Comparison of ENCODE assay signal across 11 cellular contexts in genomic region chr7:5491251-5492044, GRCh38. TPM values are rescaled to one million over a fixed set of nuclear protein-coding genes. Genes with fewer than 3 reads are reported as not detected.
DNase-seq lines count a peak whose midpoint lies in the region; ATAC-seq, FAIRE-seq and TF ChIP-seq lines count a peak whose summit lies in the region.
"Had no signal": no experiment of that assay in that cellular context is flagged by ENCODE, and none has a peak within 500 bp of the region (broad histone marks: within the 10 kb centered on the region; RNA-seq: fewer than 3 reads in every experiment).

No MANE protein-coding gene starts in this region.

- no peak for ATAC-seq in WTC11
- no peak for ATAC-seq in GM21390 (IDR thresholded peaks at IDR 0.05; ENCODE audit: unreplicated experiment)
- no peak for ATAC-seq in GM21360 (IDR thresholded peaks at IDR 0.05; ENCODE audit: unreplicated experiment)

- no peak overlapping the region for H3K4me3 Mint-ChIP-seq in WTC11

- no peak for TF ChIP-seq CTCF in WTC11 (IDR thresholded peaks at IDR 0.05)

- FAIRE-seq in GM12891 (lab: Jason Lieb, UNC) = no peak

- peaks cover 12% of the 10 kb centered on the region for H3K36me3 Mint-ChIP-seq in WTC11

- DNase-seq in COR-L47 (lab: John Stamatoyannopoulos, UW) = peak; percentile 93
- DNase-seq in NCI-H2081 (lab: John Stamatoyannopoulos, UW) = peak; percentile 73 to 90
- DNase-seq in WTC11 (ENCODE audit: low spot score) = no peak
- DNase-seq in myocyte (ENCODE audit: low read depth) = peak; percentile 90
- DNase-seq in GM12891 (ENCODE audit: insufficient read length, low spot score) = no peak
- DNase-seq in activated CD4-positive, alpha-beta T cell treated with anti-CD3 and anti-CD28 coated beads, Interleukin-2, amount 50 U/mL, for 48 hours = no peak
- DNase-seq: activated CD4-positive, CD25-positive, alpha-beta regulatory T cell treated with anti-CD3 and anti-CD28 coated beads, Interleukin-2, amount 50 U/mL, for 72 hours; activated T-cell treated with anti-CD3 and anti-CD28 coated beads, Interleukin-2, amount 50 U/mL, for 1 hour; NCI-H526 treated with DMSO at 0.1 percent for 48 hours had no signal

- POLR2A ChIA-PET in WTC11 (lab: Charles Lee) = interaction anchor here (0.5 kb wide), 1 partner anchor 32 kb away, joined by 3 read pairs; no protein-coding TSS in a partner anchor

- CTCF ChIA-PET in WTC11 (lab: Charles Lee) = interaction anchor here (0.8 to 1.6 kb wide), 4 partner anchors 174 to 251 kb away, joined by 3 to 6 read pairs (median 3); no protein-coding TSS in a partner anchor

- H3K9me3 Mint-ChIP-seq in WTC11 = no peaks in the 10 kb centered on the region

- peaks cover 16% of the 10 kb centered on the region for H3K4me1 Mint-ChIP-seq in WTC11

- H3K27me3 Mint-ChIP-seq in WTC11 (ENCODE audit: low read depth) = no peaks in the 10 kb centered on the region

- peak overlapping the region; percentile 65; the same call in 1 of the 2 replicates for H3K27ac Mint-ChIP-seq in WTC11

- no peak for TF ChIP-seq POLR2A in GM12891 (IDR thresholded peaks at IDR 0.05; ENCODE audit: low read depth, low read length)

TF ChIP-seq in WTC11, 78 proteins besides CTCF, POLR2A, EP300 and RAD21:
- TF ChIP-seq ZNF671 (CRISPR knock-in tag; IDR thresholded peaks at IDR 0.05) (no peak), CBFB (CRISPR knock-in tag; IDR thresholded peaks at IDR 0.05; ENCODE audit: low read depth) (no peak), ARID4B (CRISPR knock-in tag; IDR thresholded peaks at IDR 0.05; ENCODE audit: borderline replicate concordance) (no peak), ZNF423 (CRISPR knock-in tag; IDR thresholded peaks at IDR 0.05) (no peak), EMX1 (CRISPR knock-in tag; IDR thresholded peaks at IDR 0.05) (no peak), ZNF138 (CRISPR knock-in tag; conservative IDR thresholded peaks at IDR 0.05) (no peak)
- TF ChIP-seq, protein P1, sequence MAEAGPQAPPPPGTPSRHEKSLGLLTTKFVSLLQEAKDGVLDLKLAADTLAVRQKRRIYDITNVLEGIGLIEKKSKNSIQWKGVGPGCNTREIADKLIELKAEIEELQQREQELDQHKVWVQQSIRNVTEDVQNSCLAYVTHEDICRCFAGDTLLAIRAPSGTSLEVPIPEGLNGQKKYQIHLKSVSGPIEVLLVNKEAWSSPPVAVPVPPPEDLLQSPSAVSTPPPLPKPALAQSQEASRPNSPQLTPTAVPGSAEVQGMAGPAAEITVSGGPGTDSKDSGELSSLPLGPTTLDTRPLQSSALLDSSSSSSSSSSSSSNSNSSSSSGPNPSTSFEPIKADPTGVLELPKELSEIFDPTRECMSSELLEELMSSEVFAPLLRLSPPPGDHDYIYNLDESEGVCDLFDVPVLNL (CRISPR knock-in tag; IDR thresholded peaks at IDR 0.05; ENCODE audit: borderline replicate concordance, low read depth) = no peak

TF ChIP-seq in GM12891, 5 proteins besides CTCF, POLR2A, EP300 and RAD21:
- TF ChIP-seq PAX5 (IDR thresholded peaks at IDR 0.05; ENCODE audit: insufficient read depth, low read length, severe bottlenecking) (no peak), SPI1 (IDR thresholded peaks at IDR 0.05; ENCODE audit: low read depth, low read length) (no peak), POU2F2 (IDR thresholded peaks at IDR 0.05; ENCODE audit: low read depth, low read length) (no peak)

RNA-seq across cellular contexts. Expression of gene FBXL18, which starts 22.2 kb away (rescaled TPM):
- total RNA-seq in WTC11 (2021) (18.9 to 22.0 TPM (median 21.8 TPM) in 3 replicates), myocyte (6.6 and 7.6 TPM in 2 replicates)
- 10.5 TPM for polyA plus RNA-seq in myocyte (2012)
- polyA plus RNA-seq in GM12891 (2012; ENCODE audit: low read depth, missing spikeins) = 2.5 TPM

RNA-seq across cellular contexts. Expression of gene ACTB, which starts 39.0 kb away (rescaled TPM):
- total RNA-seq in WTC11 (2021) (4,967 to 5,221 TPM (median 5,193 TPM) in 3 replicates), myocyte (1,562 and 1,714 TPM in 2 replicates)
- polyA plus RNA-seq in myocyte (2012) = 5,457 TPM
- polyA plus RNA-seq in GM12891 (2012; ENCODE audit: low read depth, missing spikeins) = 9,343 TPM

Comparison
In these comparisons a context has a peak if more than half of its experiments do, and no peak if none do; other contexts are left out.
1. DNase-seq: peak in COR-L47 (single experiment), NCI-H2081 (2 of 2) and myocyte (single experiment); none in WTC11 (single experiment), GM12891 (single experiment) and activated CD4-positive, alpha-beta T cell treated with anti-CD3 and anti-CD28 coated beads, Interleukin-2, amount 50 U/mL, for 48 hours (0 of 2).